Comparison of ENCODE assay signal across 12 cellular contexts in genomic region chrX:48834383-48834709, GRCh38. TPM values are rescaled to one million over a fixed set of nuclear protein-coding genes. Genes with fewer than 3 reads are reported as not detected.
DNase-seq lines count a peak whose midpoint lies in the region; TF ChIP-seq lines count a peak whose summit lies in the region.
"Had no signal": no experiment of that assay in that cellular context is flagged by ENCODE, and none has a peak within 500 bp of the region (broad histone marks: within the 10 kb centered on the region; RNA-seq: fewer than 3 reads in every experiment).

No MANE protein-coding gene starts in this region.

- H3F3A ChIP-seq in OCI-LY1 (ENCODE audit: insufficient read depth, low read length), result no peaks in the 10 kb centered on the region

- H3K27ac ChIP-seq in OCI-LY1 (ENCODE audit: low read depth, low read length, poor library complexity, severe bottlenecking) (no peak overlapping the region), dorsolateral prefrontal cortex (peak overlapping the region in 27 of 59 donors; percentile 14 to 85 (median 43)), trophoblast cell (ENCODE audit: low read depth, low read length) (no peak overlapping the region)

- H4K20me1 ChIP-seq in OCI-LY1 (ENCODE audit: insufficient read depth, low read length), result no peaks in the 10 kb centered on the region

- no peak overlapping the region for H4K91ac ChIP-seq in trophoblast cell (ENCODE audit: low read depth, low read length)

- H3K4me2 ChIP-seq in OCI-LY1 (ENCODE audit: low read length) (peak overlapping the region; percentile 64), trophoblast cell (ENCODE audit: low read length) (peak overlapping the region; percentile 82)

- no peaks in the 10 kb centered on the region for H3K9me3 ChIP-seq in OCI-LY1 (ENCODE audit: low read length)
- H3K9me3 ChIP-seq in trophoblast cell (ENCODE audit: insufficient read depth, low read depth, low read length), result peaks cover 2% of the 10 kb centered on the region

- no peaks in the 10 kb centered on the region for H3K79me1 ChIP-seq in trophoblast cell (ENCODE audit: low read length)

- no peaks in the 10 kb centered on the region for H3K36me3 ChIP-seq in OCI-LY1 (ENCODE audit: insufficient read depth, low read length)
- H3K36me3 ChIP-seq in trophoblast cell (ENCODE audit: control insufficient read depth in 1 of 2, insufficient read depth in 2 of 2, low read length in 2 of 2), result peaks cover 3 to 7% of the 10 kb centered on the region in 2 experiments

- H3K4me3 ChIP-seq in OCI-LY1 (ENCODE audit: low read depth, low read length, poor library complexity, severe bottlenecking) (peak overlapping the region; percentile 76), dorsolateral prefrontal cortex (peak overlapping the region in 56 of 59 donors; percentile 7 to 75 (median 59)), trophoblast cell (ENCODE audit: low read depth, low read length) (peak overlapping the region; percentile 80)

- H3K4me1 ChIP-seq in OCI-LY1 (ENCODE audit: insufficient read depth, low read length, severe bottlenecking), result peaks cover 17% of the 10 kb centered on the region
- peaks cover 10 to 15% of the 10 kb centered on the region in 2 experiments for H3K4me1 ChIP-seq in trophoblast cell (ENCODE audit: control insufficient read depth in 1 of 2, insufficient read depth in 2 of 2, low read length in 2 of 2)

- no peaks in the 10 kb centered on the region for H3K27me3 ChIP-seq in OCI-LY1 (ENCODE audit: insufficient read depth, low read length)
- peaks cover 0 to 63% (median 8%) of the 10 kb centered on the region in 45 donors for H3K27me3 ChIP-seq in dorsolateral prefrontal cortex
- peaks cover 14% of the 10 kb centered on the region for H3K27me3 ChIP-seq in trophoblast cell (ENCODE audit: insufficient read depth, low read length)

- peaks cover 9% of the 10 kb centered on the region for H3K4me1 Mint-ChIP-seq in T-helper 1 cell treated with Interleukin-12 subunit alpha and Interleukin-12 subunit beta and Interleukin-4 antibody, amounts not matched to agents 30 μg/mL and 1 μg/mL, for 36 hours (ENCODE audit: low read depth)

- H3K9me2 ChIP-seq in OCI-LY1 (ENCODE audit: low read depth, low read length), result no peaks in the 10 kb centered on the region

- H2BK12ac ChIP-seq in trophoblast cell (ENCODE audit: low read length), result no peak overlapping the region

- no peak overlapping the region for H2BK5ac ChIP-seq in trophoblast cell (ENCODE audit: low read depth, low read length, poor library complexity)

- H4K8ac ChIP-seq in trophoblast cell (ENCODE audit: low read depth, low read length), result no peak overlapping the region

- no peak overlapping the region for H2AFZ ChIP-seq in OCI-LY1 (ENCODE audit: low read length)
- no peak overlapping the region for H2AFZ ChIP-seq in trophoblast cell (ENCODE audit: insufficient read depth, low read length, poor library complexity)

- DNase-seq in T-helper 1 cell, result no peak
- DNase-seq in dorsolateral prefrontal cortex, result no peak
- DNase-seq in trophoblast cell, result no peak
- DNase-seq in A172 (ENCODE audit: low spot score), result no peak
- no peak for DNase-seq in HPDE6-E6E7 (ENCODE audit: extremely low spot score)
- DNase-seq in NCI-H2107 (lab: John Stamatoyannopoulos, UW), result no peak
- DNase-seq: activated CD4-positive, alpha-beta T cell treated with anti-CD3 and anti-CD28 coated beads for 1 hour; central memory CD4-positive, alpha-beta T cell; NCI-H526 treated with DMSO at 0.1 percent for 48 hours had no signal

- H3K23ac ChIP-seq in trophoblast cell (ENCODE audit: low read length), result no peak overlapping the region

- H2BK120ac ChIP-seq in trophoblast cell (ENCODE audit: insufficient read depth, low read length, poor library complexity), result no peak overlapping the region

- no peak overlapping the region for H4K12ac ChIP-seq in trophoblast cell (ENCODE audit: low read depth, low read length)

- H3K18ac ChIP-seq in trophoblast cell (ENCODE audit: low read length), result no peak overlapping the region

- no peaks in the 10 kb centered on the region for H3K36me3 Mint-ChIP-seq in T-helper 1 cell treated with Interleukin-12 subunit alpha and Interleukin-12 subunit beta and Interleukin-4 antibody, amounts not matched to agents 30 μg/mL and 1 μg/mL, for 36 hours (ENCODE audit: low read depth)

- peak overlapping the region; percentile 82 for H3K4me3 Mint-ChIP-seq in T-helper 1 cell treated with Interleukin-12 subunit alpha and Interleukin-12 subunit beta and Interleukin-4 antibody, amounts not matched to agents 30 μg/mL and 1 μg/mL, for 36 hours

- H3K4ac ChIP-seq in trophoblast cell (ENCODE audit: low read depth, low read length), result no peak overlapping the region

- H3K27me3 Mint-ChIP-seq in T-helper 1 cell treated with Interleukin-12 subunit alpha and Interleukin-12 subunit beta and Interleukin-4 antibody, amounts not matched to agents 30 μg/mL and 1 μg/mL, for 36 hours (ENCODE audit: low read depth), result peaks cover 48% of the 10 kb centered on the region

- H2AK5ac ChIP-seq in trophoblast cell (ENCODE audit: low read length), result no peak overlapping the region

- no peak for TF ChIP-seq CTCF in OCI-LY1 (IDR thresholded peaks at IDR 0.05; ENCODE audit: low read length)
- no peak for TF ChIP-seq CTCF in dorsolateral prefrontal cortex (IDR thresholded peaks at IDR 0.05 in 54 of 56, conservative IDR thresholded peaks at IDR 0.05 in 2 of 56; ENCODE audit: low read depth in 1 of 56, partially characterized antibody in 56 of 56)

- peak overlapping the region; percentile 14 for H3K27ac Mint-ChIP-seq in T-helper 1 cell treated with Interleukin-12 subunit alpha and Interleukin-12 subunit beta and Interleukin-4 antibody, amounts not matched to agents 30 μg/mL and 1 μg/mL, for 36 hours

- H3K9ac ChIP-seq in OCI-LY1 (ENCODE audit: low read length), result peak overlapping the region; percentile 54; the same call in 1 of the 2 replicates
- no peak overlapping the region for H3K9ac ChIP-seq in trophoblast cell (ENCODE audit: low read length)

- H3K79me2 ChIP-seq in OCI-LY1 (ENCODE audit: insufficient read depth, low read length), result no peaks in the 10 kb centered on the region
- no peaks in the 10 kb centered on the region for H3K79me2 ChIP-seq in trophoblast cell (ENCODE audit: control insufficient read depth, insufficient read depth, low read length, poor library complexity)

- no peak overlapping the region for H3K14ac ChIP-seq in trophoblast cell (ENCODE audit: low read length)

- intact Hi-C loops in dorsolateral prefrontal cortex (cut with DNase I), result no loop called here

- no CpG with 5 or more reads among the region's 7 CpGs for WGBS in trophoblast cell (ENCODE audit: extremely low coverage, insufficient coverage, insufficient read length)

- no peaks in the 10 kb centered on the region for H3K9me3 Mint-ChIP-seq in T-helper 1 cell treated with Interleukin-12 subunit alpha and Interleukin-12 subunit beta and Interleukin-4 antibody, amounts not matched to agents 30 μg/mL and 1 μg/mL, for 36 hours

RNA-seq across cellular contexts. Expression of gene PCSK1N, which starts 1.1 kb away (rescaled TPM):
- 100 to 1,000 TPM in 119 of 120 experiments, 10 to 100 TPM in 1; 83.9 to 487 (median 302) TPM for total RNA-seq in dorsolateral prefrontal cortex
- polyA plus RNA-seq in trophoblast cell (2013), result 36.4 and 38.6 TPM in 2 replicates
- 15.3 and 16.5 TPM in 2 replicates for total RNA-seq in A172 (2014; rRNA removed; shearing (Covaris generic))

RNA-seq across cellular contexts. Expression of gene ERAS, which starts 8.0 kb away (rescaled TPM):
- 1 to 10 TPM in 19 of 120 experiments, under 1 TPM in 56, not detected in 45; 0.38 to 2.0 (median 0.74) TPM for total RNA-seq in dorsolateral prefrontal cortex
- 0.06 and 0.07 TPM in 2 replicates for polyA plus RNA-seq in trophoblast cell (2013)
- total RNA-seq in A172 (2014; rRNA removed; shearing (Covaris generic)), result not detected in 2 replicates
- total RNA-seq: posterior vena cava had no signal

RNA-seq across cellular contexts. Expression of gene HDAC6, which starts 32.5 kb away (rescaled TPM):
- 100 to 1,000 TPM in 102 of 120 experiments, 10 to 100 TPM in 18; 80.0 to 189 (median 120) TPM for total RNA-seq in dorsolateral prefrontal cortex
- polyA plus RNA-seq in trophoblast cell (2013), result 92.3 and 95.1 TPM in 2 replicates
- total RNA-seq in A172 (2014; rRNA removed; shearing (Covaris generic)), result 38.8 and 41.5 TPM in 2 replicates

RNA-seq across cellular contexts. Expression of gene GATA1, which starts 48.0 kb away (rescaled TPM):
- under 1 TPM in 2 of 120 experiments, not detected in 118; 0.37 to 0.46 TPM for total RNA-seq in dorsolateral prefrontal cortex
- polyA plus RNA-seq in trophoblast cell (2013), result not detected in 2 replicates
- not detected in 2 replicates for total RNA-seq in A172 (2014; rRNA removed; shearing (Covaris generic))
